In the genomic region with DNA sequence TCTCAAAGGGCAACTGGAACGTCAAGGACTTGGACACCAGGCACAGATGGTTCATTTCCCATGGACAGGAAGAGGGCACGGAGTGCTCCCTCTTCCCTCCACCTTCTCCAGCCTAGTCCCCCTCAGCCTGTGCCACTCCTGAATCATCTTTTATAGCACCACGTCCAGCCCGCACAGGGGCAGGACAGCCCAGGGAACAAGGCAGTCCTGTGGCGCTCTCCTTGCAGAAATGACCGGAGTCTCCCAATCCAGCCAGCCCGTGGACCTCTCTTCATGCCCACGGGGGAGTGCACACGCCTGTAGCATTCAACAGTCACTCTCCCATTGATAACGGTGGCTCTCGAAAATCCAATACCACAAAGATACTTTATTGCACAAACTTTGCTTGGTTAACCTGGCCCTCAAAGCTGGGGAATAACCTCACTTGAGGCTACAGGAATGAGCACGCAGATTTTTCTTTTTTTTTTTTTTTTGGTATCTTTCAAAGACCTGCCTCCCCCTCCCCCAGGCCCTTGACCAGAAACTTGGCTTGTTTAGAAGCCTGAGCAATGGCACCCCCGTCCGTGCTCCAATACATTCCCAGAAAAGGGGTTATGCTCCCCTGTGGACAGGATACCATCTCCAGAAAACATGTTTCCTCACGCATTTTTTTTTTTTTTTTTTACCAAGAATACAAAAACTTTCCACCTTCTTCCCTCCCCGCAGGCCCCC, we compare ENCODE assay signal across 8 cellular contexts. TPM values are rescaled to one million over a fixed set of nuclear protein-coding genes. Genes with fewer than 3 reads are reported as not detected.
DNase-seq lines count a peak whose midpoint lies in the region; ATAC-seq and TF ChIP-seq lines count a peak whose summit lies in the region.

No MANE protein-coding gene starts in this region.

- WGBS in lower leg skin, 2 donors, result 21 to 27% methylated on average over 16 of the region's 16 CpGs

- TF ChIP-seq POLR2A in lower leg skin (IDR thresholded peaks at IDR 0.05), result no peak

- H3K4me3 ChIP-seq in ascending aorta (peak overlapping the region; percentile 66 to 78), lower leg skin (ENCODE audit: low read depth, poor library complexity, severe bottlenecking) (peak overlapping the region; percentile 38)

- no peak for TF ChIP-seq CTCF in ascending aorta (IDR thresholded peaks at IDR 0.05)
- no peak for TF ChIP-seq CTCF in lower leg skin (IDR thresholded peaks at IDR 0.05)

- no peaks in the 10 kb centered on the region for H3K4me1 ChIP-seq in ascending aorta

- ATAC-seq in activated CD4-positive, alpha-beta T cell treated with anti-CD3 and anti-CD28 coated beads for 36 hours, result peak; percentile 6
- no peak for ATAC-seq in GM18867 (IDR thresholded peaks at IDR 0.05; ENCODE audit: unreplicated experiment)

- H3K36me3 Mint-ChIP-seq in activated CD4-positive, alpha-beta T cell treated with anti-CD3 and anti-CD28 coated beads for 36 hours (ENCODE audit: low read depth), result peaks cover 40% of the 10 kb centered on the region

- H3K9me3 ChIP-seq in ascending aorta, result no peaks in the 10 kb centered on the region

- H3K36me3 ChIP-seq in ascending aorta, result no peaks in the 10 kb centered on the region

- DNase-seq in activated CD4-positive, alpha-beta T cell treated with anti-CD3 and anti-CD28 coated beads for 36 hours, result peak; percentile 74
- no peak for DNase-seq in activated CD4-positive, alpha-beta T cell treated with anti-CD3 and anti-CD28 coated beads, Interleukin-2, amount 50 U/mL, for 4 hours
- DNase-seq in ascending aorta (ENCODE audit: low spot score in 2 of 2), result no peak
- DNase-seq in lower leg skin (ENCODE audit: low spot score in 2 of 2), result no peak
- DNase-seq in substantia nigra (lab: John Stamatoyannopoulos, UW), result peak in 3 of 49 donors; percentile 20 to 35 (median 31)
- DNase-seq in ureter (ENCODE audit: low spot score), result no peak
- DNase-seq in effector CD4-positive, alpha-beta T cell, result no peak

- H3K27me3 ChIP-seq in ascending aorta, result no peaks in the 10 kb centered on the region

- intact Hi-C loops in activated CD4-positive, alpha-beta T cell treated with anti-CD3 and anti-CD28 coated beads for 36 hours (cut with DNase I, micrococcal nuclease), result loop anchor here (1.0 to 5.0 kb wide), 7 partner anchors 17 to 437 kb away; partner anchors contain the start of gene PFKFB3 (in 1 of the 2)
- intact Hi-C loops in ascending aorta (cut with DNase I) (no loop called here), lower leg skin (cut with DNase I; ENCODE audit: low total_unique reads) (no loop called here)

- H3K4me1 Mint-ChIP-seq in activated CD4-positive, alpha-beta T cell treated with anti-CD3 and anti-CD28 coated beads for 36 hours, result peaks cover 61% of the 10 kb centered on the region

- no peak overlapping the region for H3K27ac ChIP-seq in ascending aorta
- peak overlapping the region; percentile 68 for H3K27ac ChIP-seq in substantia nigra (ENCODE audit: low read depth, low read length, poor library complexity, severe bottlenecking)

- peak overlapping the region; percentile 77 for H3K4me3 Mint-ChIP-seq in activated CD4-positive, alpha-beta T cell treated with anti-CD3 and anti-CD28 coated beads for 36 hours

- no peaks in the 10 kb centered on the region for H3K27me3 Mint-ChIP-seq in activated CD4-positive, alpha-beta T cell treated with anti-CD3 and anti-CD28 coated beads for 36 hours

- peak overlapping the region; percentile 93 for H3K27ac Mint-ChIP-seq in activated CD4-positive, alpha-beta T cell treated with anti-CD3 and anti-CD28 coated beads for 36 hours

- H3K9me3 Mint-ChIP-seq in activated CD4-positive, alpha-beta T cell treated with anti-CD3 and anti-CD28 coated beads for 36 hours (ENCODE audit: low read depth), result no peaks in the 10 kb centered on the region

- CTCF ChIA-PET in activated CD4-positive, alpha-beta T cell treated with anti-CD3 and anti-CD28 coated beads for 36 hours (lab: Charles Lee), result interaction anchor here (0.6 to 1.6 kb wide), 6 partner anchors 9 to 482 kb away, joined by 3 to 7 read pairs (median 4); no protein-coding TSS in a partner anchor

- POLR2A ChIA-PET in activated CD4-positive, alpha-beta T cell treated with anti-CD3 and anti-CD28 coated beads for 36 hours (lab: Charles Lee), result interaction anchor here (0.6 kb wide), 2 partner anchors 48 to 89 kb away, joined by 3 to 8 read pairs; no protein-coding TSS in a partner anchor

RNA-seq across cellular contexts. Expression of gene PRKCQ, which starts 0.7 kb away (rescaled TPM):
- total RNA-seq in activated CD4-positive, alpha-beta T cell treated with anti-CD3 and anti-CD28 coated beads for 36 hours, result 10 to 100 TPM; 32.9 to 39.0 TPM
- not detected for total RNA-seq in ascending aorta
- under 1 TPM in 2 of 4 donors, not detected in 2; 0.06 to 0.17 TPM for total RNA-seq in lower leg skin
- total RNA-seq in ureter, result 4.3 TPM

Comparison
In these comparisons a context has a peak if more than half of its experiments do, and no peak if none do; other contexts are left out.
1. intact Hi-C loops: an anchor here in activated CD4-positive, alpha-beta T cell treated with anti-CD3 and anti-CD28 coated beads for 36 hours (1.0 to 5.0 kb wide); none called in ascending aorta and lower leg skin.